34 cellular contexts compared by ENCODE assay signal in the genomic region with DNA sequence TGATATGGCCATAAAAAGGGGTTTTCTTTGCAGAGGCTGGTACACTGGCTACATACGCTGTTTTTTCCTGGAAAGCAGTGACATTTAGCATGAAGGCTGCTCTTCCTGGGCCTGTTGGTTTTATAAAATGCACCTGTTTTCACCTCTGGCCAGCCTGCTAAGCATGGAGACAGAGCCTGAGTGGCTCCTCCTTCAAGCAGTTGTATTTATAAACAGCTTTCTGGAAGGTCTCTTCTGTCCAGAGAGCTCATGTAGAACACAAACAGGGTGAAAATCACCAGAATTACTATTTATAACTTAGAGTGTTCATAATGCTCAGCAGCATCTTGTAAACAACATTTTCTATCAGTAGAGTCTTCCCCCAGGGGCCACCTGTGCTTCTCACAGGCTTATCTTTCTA.
"Had no signal": no experiment of that assay in that cellular context is flagged by ENCODE, and none has a peak within 500 bp of the region (broad histone marks: within the 10 kb centered on the region; RNA-seq: fewer than 3 reads in every experiment).

No MANE protein-coding gene starts in this region.

- H3K27ac ChIP-seq: adrenal gland, body of pancreas, colonic mucosa, epithelial cell of prostate, esophagus squamous epithelium, VCaP had no signal

- H3K9me3 ChIP-seq: adrenal gland, body of pancreas, colonic mucosa, esophagus squamous epithelium had no signal

- H3K36me3 ChIP-seq: colonic mucosa had no signal

- H3K27me3 ChIP-seq: adrenal gland, body of pancreas, colonic mucosa, esophagus squamous epithelium had no signal

- ATAC-seq: activated naive CD8-positive, alpha-beta T cell treated with anti-CD3 and anti-CD28 coated beads, Interleukin-2, amount 50 U/mL, for 24 hours; activated T-cell treated with anti-CD3 and anti-CD28 coated beads, Interleukin-2, amount 50 U/mL, for 4 hours; body of pancreas; T-helper 17 cell; WTC11 had no signal

- H3K4me3 Mint-ChIP-seq: activated CD4-positive, alpha-beta memory T cell treated with anti-CD3 and anti-CD28 coated beads, Interleukin-2, amount 10 ng/mL, durations not matched to agents 7 days and 5 days; activated CD4-positive, alpha-beta T cell treated with anti-CD3 and anti-CD28 coated beads, Interleukin-2, amount 10 ng/mL, durations not matched to agents 7 days and 5 days; activated naive CD4-positive, alpha-beta T cell treated with anti-CD3 and anti-CD28 coated beads for 36 hours; activated naive CD4-positive, alpha-beta T cell treated with anti-CD3 and anti-CD28 coated beads, Interleukin-2, amount 50 U/mL, for 24 hours; activated naive CD8-positive, alpha-beta T cell treated with anti-CD3 and anti-CD28 coated beads for 36 hours; activated naive CD8-positive, alpha-beta T cell treated with anti-CD3 and anti-CD28 coated beads, Interleukin-2, amount 50 U/mL, for 24 hours; activated T-cell treated with anti-CD3 and anti-CD28 coated beads, Interleukin-2, amount 50 U/mL, for 4 hours; activated T-helper 1 cell treated with anti-CD3 and anti-CD28 coated beads, Interleukin-12 subunit alpha, Interleukin-12 subunit beta, Interleukin-2, Interleukin-4 antibody, amounts not matched to agents 30 ng/mL and 10 ng/mL and 1 ng/mL, durations not matched to agents 14 hours and 24 hours and 36 hours; T-helper 17 cell; T-helper 2 cell treated with Interferon-gamma antibody and Interleukin-4, amounts not matched to agents 5 μg/mL and 100 μg/mL, for 36 hours; WTC11 had no signal

- DNase-seq: activated CD4-positive, alpha-beta memory T cell treated with anti-CD3 and anti-CD28 coated beads, Interleukin-2, amount 10 ng/mL, durations not matched to agents 7 days and 5 days; activated CD4-positive, alpha-beta T cell treated with anti-CD3 and anti-CD28 coated beads for 1 hour; activated CD4-positive, alpha-beta T cell treated with anti-CD3 and anti-CD28 coated beads for 4 hours; activated CD4-positive, alpha-beta T cell treated with anti-CD3 and anti-CD28 coated beads, Interleukin-2, amount 10 ng/mL, durations not matched to agents 7 days and 5 days; activated CD4-positive, alpha-beta T cell treated with anti-CD3 and anti-CD28 coated beads, Interleukin-2, amount 50 U/mL, for 4 hours; activated CD8-positive, alpha-beta memory T cell treated with anti-CD3 and anti-CD28 coated beads, Interleukin-2, amount 50 U/mL, for 48 hours; activated effector memory CD4-positive, alpha-beta T cell treated with anti-CD3 and anti-CD28 coated beads, Interleukin-2, amount 50 U/mL, for 16 hours; activated naive CD4-positive, alpha-beta T cell treated with anti-CD3 and anti-CD28 coated beads for 36 hours; activated naive CD8-positive, alpha-beta T cell treated with anti-CD3 and anti-CD28 coated beads for 36 hours; activated naive CD8-positive, alpha-beta T cell treated with anti-CD3 and anti-CD28 coated beads, Interleukin-2, amount 50 U/mL, for 24 hours; activated T-cell treated with anti-CD3 and anti-CD28 coated beads for 4 hours; activated T-cell treated with anti-CD3 and anti-CD28 coated beads, Interleukin-2, amount 50 U/mL, for 4 hours; adrenal gland; amygdala; aorta; body of pancreas; caudate nucleus; colonic mucosa; effector CD8-positive, alpha-beta T cell; esophagus squamous epithelium; foreskin melanocyte; head of caudate nucleus; T-helper 1 cell; T-helper 17 cell; T1000 had no signal

- H3K4me3 ChIP-seq: adrenal gland, body of pancreas, colonic mucosa, esophagus squamous epithelium had no signal

- H3K9me3 Mint-ChIP-seq: activated CD4-positive, alpha-beta memory T cell treated with anti-CD3 and anti-CD28 coated beads, Interleukin-2, amount 10 ng/mL, durations not matched to agents 7 days and 5 days; activated CD4-positive, alpha-beta T cell treated with anti-CD3 and anti-CD28 coated beads, Interleukin-2, amount 10 ng/mL, durations not matched to agents 7 days and 5 days; activated naive CD4-positive, alpha-beta T cell treated with anti-CD3 and anti-CD28 coated beads for 36 hours; activated naive CD4-positive, alpha-beta T cell treated with anti-CD3 and anti-CD28 coated beads, Interleukin-2, amount 50 U/mL, for 24 hours; activated naive CD8-positive, alpha-beta T cell treated with anti-CD3 and anti-CD28 coated beads for 36 hours; activated naive CD8-positive, alpha-beta T cell treated with anti-CD3 and anti-CD28 coated beads, Interleukin-2, amount 50 U/mL, for 24 hours; activated T-cell treated with anti-CD3 and anti-CD28 coated beads, Interleukin-2, amount 50 U/mL, for 4 hours; activated T-helper 1 cell treated with anti-CD3 and anti-CD28 coated beads, Interleukin-12 subunit alpha, Interleukin-12 subunit beta, Interleukin-2, Interleukin-4 antibody, amounts not matched to agents 30 ng/mL and 10 ng/mL and 1 ng/mL, durations not matched to agents 14 hours and 24 hours and 36 hours; activated T-helper 2 cell treated with anti-CD3 and anti-CD28 coated beads, Interferon-gamma antibody, Interleukin-2, Interleukin-4, amounts not matched to agents 10 μg/mL and 5 μg/mL and 100 μg/mL, durations not matched to agents 14 hours and 24 hours and 36 hours; T-helper 2 cell treated with Interferon-gamma antibody and Interleukin-4, amounts not matched to agents 5 μg/mL and 100 μg/mL, for 36 hours; WTC11 had no signal

- H3K27ac Mint-ChIP-seq: activated CD4-positive, alpha-beta memory T cell treated with anti-CD3 and anti-CD28 coated beads, Interleukin-2, amount 10 ng/mL, durations not matched to agents 7 days and 5 days; activated CD4-positive, alpha-beta T cell treated with anti-CD3 and anti-CD28 coated beads, Interleukin-2, amount 10 ng/mL, durations not matched to agents 7 days and 5 days; activated naive CD4-positive, alpha-beta T cell treated with anti-CD3 and anti-CD28 coated beads for 36 hours; activated naive CD4-positive, alpha-beta T cell treated with anti-CD3 and anti-CD28 coated beads, Interleukin-2, amount 50 U/mL, for 24 hours; activated naive CD8-positive, alpha-beta T cell treated with anti-CD3 and anti-CD28 coated beads for 36 hours; activated naive CD8-positive, alpha-beta T cell treated with anti-CD3 and anti-CD28 coated beads, Interleukin-2, amount 50 U/mL, for 24 hours; activated T-helper 1 cell treated with anti-CD3 and anti-CD28 coated beads, Interleukin-12 subunit alpha, Interleukin-12 subunit beta, Interleukin-2, Interleukin-4 antibody, amounts not matched to agents 30 ng/mL and 10 ng/mL and 1 ng/mL, durations not matched to agents 14 hours and 24 hours and 36 hours; activated T-helper 2 cell treated with anti-CD3 and anti-CD28 coated beads, Interferon-gamma antibody, Interleukin-2, Interleukin-4, amounts not matched to agents 10 μg/mL and 5 μg/mL and 100 μg/mL, durations not matched to agents 14 hours and 24 hours and 36 hours; T-helper 17 cell; T-helper 2 cell treated with Interferon-gamma antibody and Interleukin-4, amounts not matched to agents 5 μg/mL and 100 μg/mL, for 36 hours; WTC11 had no signal

- FAIRE-seq: endometrium, endothelial cell of umbilical vein had no signal

- H3K27me3 Mint-ChIP-seq: activated CD4-positive, alpha-beta memory T cell treated with anti-CD3 and anti-CD28 coated beads, Interleukin-2, amount 10 ng/mL, durations not matched to agents 7 days and 5 days; activated CD4-positive, alpha-beta T cell treated with anti-CD3 and anti-CD28 coated beads, Interleukin-2, amount 10 ng/mL, durations not matched to agents 7 days and 5 days; activated naive CD4-positive, alpha-beta T cell treated with anti-CD3 and anti-CD28 coated beads, Interleukin-2, amount 50 U/mL, for 24 hours; activated naive CD8-positive, alpha-beta T cell treated with anti-CD3 and anti-CD28 coated beads for 36 hours; activated naive CD8-positive, alpha-beta T cell treated with anti-CD3 and anti-CD28 coated beads, Interleukin-2, amount 50 U/mL, for 24 hours; T-helper 17 cell had no signal
